Comparison of ENCODE assay signal across 21 cellular contexts in genomic region chr9:83969602-83970001, GRCh38.
"Had no signal": no experiment of that assay in that cellular context is flagged by ENCODE, and none has a peak within 500 bp of the region (broad histone marks: within the 10 kb centered on the region; RNA-seq: fewer than 3 reads in every experiment).

No MANE protein-coding gene starts in this region.

- H3K27ac Mint-ChIP-seq: activated CD8-positive, alpha-beta T cell treated with anti-CD3 and anti-CD28 coated beads, Interleukin-2, amount 10 ng/mL, durations not matched to agents 7 days and 5 days; activated naive CD4-positive, alpha-beta T cell treated with anti-CD3 and anti-CD28 coated beads for 36 hours; dendritic cell treated with granulocyte-macrophage colony-stimulating factor and Interleukin-4, amounts not matched to agents 40 ng/mL and 50 ng/mL, for 4 days; T-helper 1 cell treated with Interleukin-12 subunit alpha and Interleukin-12 subunit beta and Interleukin-4 antibody, amounts not matched to agents 30 μg/mL and 1 μg/mL, for 36 hours had no signal

- H3K9me3 ChIP-seq: esophagus squamous epithelium, heart right ventricle, left ventricle myocardium inferior, psoas muscle, thoracic aorta had no signal

- H3K4me3 Mint-ChIP-seq: activated CD8-positive, alpha-beta T cell treated with anti-CD3 and anti-CD28 coated beads, Interleukin-2, amount 10 ng/mL, durations not matched to agents 7 days and 5 days; activated naive CD4-positive, alpha-beta T cell treated with anti-CD3 and anti-CD28 coated beads for 36 hours; activated T-cell treated with anti-CD3 and anti-CD28 coated beads, Interleukin-2, amount 50 U/mL, for 24 hours; dendritic cell treated with granulocyte-macrophage colony-stimulating factor and Interleukin-4, amounts not matched to agents 40 ng/mL and 50 ng/mL, for 4 days; naive B cell; T-helper 1 cell treated with Interleukin-12 subunit alpha and Interleukin-12 subunit beta and Interleukin-4 antibody, amounts not matched to agents 30 μg/mL and 1 μg/mL, for 36 hours had no signal

- ATAC-seq: activated CD8-positive, alpha-beta T cell treated with anti-CD3 and anti-CD28 coated beads, Interleukin-2, amount 10 ng/mL, durations not matched to agents 7 days and 5 days; heart right ventricle; psoas muscle; right cardiac atrium had no signal

- FAIRE-seq: small intestine, TTC549 had no signal

- H3K4me3 ChIP-seq: esophagus squamous epithelium, heart right ventricle, left ventricle myocardium inferior, psoas muscle, thoracic aorta had no signal

- H3K27ac ChIP-seq: esophagus squamous epithelium, heart right ventricle, left ventricle myocardium inferior, psoas muscle, thoracic aorta had no signal

- DNase-seq: activated CD4-positive, alpha-beta T cell treated with anti-CD3 and anti-CD28 coated beads for 4 hours; activated CD8-positive, alpha-beta T cell treated with anti-CD3 and anti-CD28 coated beads, Interleukin-2, amount 10 ng/mL, durations not matched to agents 7 days and 5 days; activated naive CD4-positive, alpha-beta T cell treated with anti-CD3 and anti-CD28 coated beads for 36 hours; activated T-cell treated with anti-CD3 and anti-CD28 coated beads, Interleukin-2, amount 50 U/mL, for 24 hours; amniotic stem cell; effector memory CD4-positive, alpha-beta T cell; esophagus squamous epithelium; heart right ventricle; left ventricle myocardium inferior; mammary epithelial cell; naive B cell; psoas muscle; right cardiac atrium; small intestine; stimulated activated CD4-positive, alpha-beta T cell treated with anti-CD3 and anti-CD28 coated beads, Interleukin-15, amount 100 ng/mL, for 24 hours; stimulated activated CD4-positive, alpha-beta T cell treated with anti-CD3 and anti-CD28 coated beads, Interleukin-4, amount 100 ng/mL, for 1 hour had no signal

- H3K27me3 ChIP-seq: esophagus squamous epithelium, heart right ventricle had no signal

- H3K27me3 Mint-ChIP-seq: activated T-cell treated with anti-CD3 and anti-CD28 coated beads, Interleukin-2, amount 50 U/mL, for 24 hours; dendritic cell treated with granulocyte-macrophage colony-stimulating factor and Interleukin-4, amounts not matched to agents 40 ng/mL and 50 ng/mL, for 4 days; naive B cell had no signal

- H3K9me3 Mint-ChIP-seq: activated naive CD4-positive, alpha-beta T cell treated with anti-CD3 and anti-CD28 coated beads for 36 hours; activated T-cell treated with anti-CD3 and anti-CD28 coated beads, Interleukin-2, amount 50 U/mL, for 24 hours; activated T-helper 2 cell treated with anti-CD3 and anti-CD28 coated beads, Interferon-gamma antibody, Interleukin-2, Interleukin-4, amounts not matched to agents 10 μg/mL and 5 μg/mL and 100 μg/mL, durations not matched to agents 14 hours and 24 hours and 36 hours; dendritic cell treated with granulocyte-macrophage colony-stimulating factor and Interleukin-4, amounts not matched to agents 40 ng/mL and 50 ng/mL, for 4 days; naive B cell; T-helper 1 cell treated with Interleukin-12 subunit alpha and Interleukin-12 subunit beta and Interleukin-4 antibody, amounts not matched to agents 30 μg/mL and 1 μg/mL, for 36 hours had no signal
